ENCODE assay signal across 18 cellular contexts in the genomic region with DNA sequence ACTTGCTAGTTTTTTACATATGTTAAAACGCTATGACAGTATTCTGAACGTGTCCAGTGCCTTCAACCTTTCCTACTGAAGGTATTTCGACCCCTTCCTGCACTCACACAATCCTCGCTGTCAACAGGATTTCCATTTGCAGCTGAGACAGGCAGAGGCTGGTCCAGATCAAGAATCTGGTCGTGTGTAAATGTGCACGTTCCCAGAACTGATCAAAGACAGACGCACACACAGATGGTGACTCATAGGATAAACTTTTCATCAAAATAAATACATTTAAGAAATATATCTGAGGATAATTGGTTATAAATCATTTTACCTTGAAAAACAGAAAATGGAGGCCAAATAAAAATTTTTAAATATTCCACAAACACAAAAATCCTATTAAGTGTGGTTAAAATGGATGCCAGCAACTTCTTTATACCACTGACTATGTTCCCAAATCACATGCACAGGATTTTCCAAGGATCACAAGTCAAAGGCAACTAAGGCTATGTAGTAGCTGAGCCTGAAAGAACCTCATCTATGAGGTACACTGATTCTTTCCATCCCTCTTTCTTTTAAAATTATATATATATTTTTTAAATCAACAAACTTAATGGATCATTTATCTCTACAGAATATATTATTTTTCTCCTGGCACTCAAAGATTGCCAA.
DNase-seq lines count a peak whose midpoint lies in the region; ATAC-seq and TF ChIP-seq lines count a peak whose summit lies in the region.
"Had no signal": no experiment of that assay in that cellular context is flagged by ENCODE, and none has a peak within 500 bp of the region (broad histone marks: within the 10 kb centered on the region; RNA-seq: fewer than 3 reads in every experiment).

No MANE protein-coding gene starts in this region.

- DNase-seq in GM23248 (peak; percentile 53), astrocyte of the hippocampus (ENCODE audit: low read depth, low spot score) (peak; percentile 52), cardiac muscle cell (ENCODE audit: low read depth in 1 of 2, low spot score in 1 of 2) (peak; percentile 42 to 63), skeletal muscle cell (ENCODE audit: low read depth) (peak; percentile 70), body of pancreas (no peak), NCI-H2196 (lab: John Stamatoyannopoulos, UW; ENCODE audit: unreplicated experiment) (no peak), kidney glomerular epithelial cell (lab: John Stamatoyannopoulos, UW) (no peak)
- no peak for DNase-seq in activated CD4-positive, alpha-beta T cell treated with anti-CD3 and anti-CD28 coated beads for 1 hour
- DNase-seq: activated B cell treated with CpG ODN at 0.5 μM for 24 hours; C1 segment of cervical spinal cord; cortex of kidney; DMS53; foreskin melanocyte; NCI-H146; OCI-M1; stimulated activated CD4-positive, alpha-beta T cell treated with anti-CD3 and anti-CD28 coated beads, Interleukin-12 subunit alpha, Interleukin-12 subunit beta, amount 100 ng/mL, for 4 hours had no signal

- in situ Hi-C loops in GM23248 (cut with MboI) = no loop called here

- H3F3A ChIP-seq in GM23248 (ENCODE audit: insufficient read depth) = peaks cover 15% of the 10 kb centered on the region

- no peak for TF ChIP-seq POLR2A in body of pancreas (IDR thresholded peaks at IDR 0.05)

- intact Hi-C loops in body of pancreas (cut with DNase I) = no loop called here

- peak overlapping the region; percentile 63 for H3K4me2 ChIP-seq in GM23248 (ENCODE audit: unreplicated experiment)

- H4K20me1 ChIP-seq in GM23248 (ENCODE audit: insufficient read depth) = no peaks in the 10 kb centered on the region

- H2AFZ ChIP-seq in GM23248 = no peak overlapping the region

- H3K36me3 ChIP-seq in GM23248 (ENCODE audit: low read depth) = no peaks in the 10 kb centered on the region
- no peaks in the 10 kb centered on the region for H3K36me3 ChIP-seq in cardiac muscle cell
- no peaks in the 10 kb centered on the region for H3K36me3 ChIP-seq in body of pancreas (replicated peaks in 1 of 2; ENCODE audit: insufficient read depth in 1 of 2, low read depth in 2 of 2)
- H3K36me3 ChIP-seq: HAP-1, neutrophil had no signal

- H3K9me3 ChIP-seq in GM23248 (ENCODE audit: low read depth) (no peaks in the 10 kb centered on the region), cardiac muscle cell (ENCODE audit: low read depth) (no peaks in the 10 kb centered on the region), body of pancreas (peaks cover 0 to 5% (median 0%) of the 10 kb centered on the region in 3 donors)
- H3K9me3 ChIP-seq: neutrophil had no signal

- peaks cover 16% of the 10 kb centered on the region for H3K4me1 ChIP-seq in GM23248 (ENCODE audit: insufficient read depth)
- peaks cover 20% of the 10 kb centered on the region for H3K4me1 ChIP-seq in cardiac muscle cell (ENCODE audit: low read depth)
- H3K4me1 ChIP-seq in body of pancreas = no peaks in the 10 kb centered on the region
- H3K4me1 ChIP-seq: HAP-1 had no signal

- no peak overlapping the region for H3K9ac ChIP-seq in GM23248

- WGBS in GM23248 (ENCODE audit: low coverage in 1 of 2, low lambda C conversion rate in 2 of 2, missing lambda C conversion rate in 2 of 2), 2 experiments = 19 to 24% methylated on average over 7 of the region's 7 CpGs
- WGBS in body of pancreas, 2 donors = 55 to 67% methylated on average over 7 of the region's 7 CpGs

- H3K27me3 ChIP-seq in GM23248 (replicated peaks; ENCODE audit: insufficient read depth) (no peaks in the 10 kb centered on the region), cardiac muscle cell (no peaks in the 10 kb centered on the region), body of pancreas (no peaks in the 10 kb centered on the region)
- H3K27me3 ChIP-seq: neutrophil had no signal

- no peak for ATAC-seq in body of pancreas

- 0 out of 2 replicates have a peak, but pooled peaks cover 4% of the 10 kb centered on the region for H3K9me2 ChIP-seq in GM23248 (ENCODE audit: insufficient read depth)

- H3K79me2 ChIP-seq in GM23248 (ENCODE audit: insufficient read depth) = no peaks in the 10 kb centered on the region

- TF ChIP-seq CTCF in cardiac muscle cell (IDR thresholded peaks at IDR 0.05; ENCODE audit: low read depth, low read length) (no peak), body of pancreas (IDR thresholded peaks at IDR 0.05) (no peak)

- no peak overlapping the region for H3K4me3 ChIP-seq in GM23248
- no peak overlapping the region for H3K4me3 ChIP-seq in cardiac muscle cell
- H3K4me3 ChIP-seq in skeletal muscle cell (ENCODE audit: low read depth, low read length) = no peak overlapping the region
- H3K4me3 ChIP-seq in body of pancreas = no peak overlapping the region
- H3K4me3 ChIP-seq: HAP-1 had no signal

- H3K27ac ChIP-seq in GM23248 = peak overlapping the region; percentile 64; the same call in 1 of the 2 replicates
- H3K27ac ChIP-seq in cardiac muscle cell = peak overlapping the region; percentile 75
- H3K27ac ChIP-seq in body of pancreas = no peak overlapping the region
- H3K27ac ChIP-seq: neutrophil had no signal

Comparison
In these comparisons a context has a peak if more than half of its experiments do, and no peak if none do; other contexts are left out.
1. DNase-seq: peak in GM23248 (single experiment), astrocyte of the hippocampus (single experiment), cardiac muscle cell (2 of 2) and skeletal muscle cell (single experiment); none in activated CD4-positive, alpha-beta T cell treated with anti-CD3 and anti-CD28 coated beads for 1 hour (single experiment), body of pancreas (0 of 4), NCI-H2196 (single experiment) and kidney glomerular epithelial cell (single experiment).
2. H3K27ac ChIP-seq: peak in GM23248 (single experiment) and cardiac muscle cell (single experiment); none in body of pancreas (0 of 4).